Comparison of ENCODE assay signal across 1 cellular context in genomic region chr1:33575324-33575879, GRCh38.
TF ChIP-seq lines count a peak whose summit lies in the region.

No MANE protein-coding gene starts in this region.

TF ChIP-seq in H1, 55 proteins besides CTCF, POLR2A, EP300 and RAD21 (continued from another document):
- TF ChIP-seq ZNF274 (IDR thresholded peaks at IDR 0.05; ENCODE audit: borderline replicate concordance, extremely low read depth, low read length) (no peak), EGR1 (IDR thresholded peaks at IDR 0.05; ENCODE audit: borderline replicate concordance, low read depth, low read length) (no peak)
